ENCODE assay signal across 11 cellular contexts in the genomic region with DNA sequence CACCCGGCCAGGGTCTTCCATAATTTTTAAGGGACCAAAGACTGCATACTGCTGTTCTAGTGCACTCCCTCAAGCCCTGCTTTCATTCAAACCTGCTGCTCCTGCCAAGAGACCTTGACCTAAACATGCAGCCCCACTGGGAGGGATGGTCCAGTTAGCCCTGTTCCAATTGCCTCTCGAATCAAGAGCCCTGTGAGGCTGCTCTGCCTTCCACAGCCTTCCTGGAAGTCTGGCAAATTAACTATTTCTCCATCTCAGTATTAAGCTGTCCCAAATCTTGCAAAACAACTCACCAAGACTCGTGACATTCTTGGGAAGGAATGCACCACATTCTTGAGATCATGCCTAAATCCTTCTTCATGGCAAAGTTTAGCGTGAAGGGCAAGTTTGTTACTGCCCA.
"Had no signal": no experiment of that assay in that cellular context is flagged by ENCODE, and none has a peak within 500 bp of the region (broad histone marks: within the 10 kb centered on the region; RNA-seq: fewer than 3 reads in every experiment).

No MANE protein-coding gene starts in this region.

- H3K4me3 ChIP-seq: coronary artery, heart left ventricle, neural progenitor cell, stomach had no signal

- ATAC-seq: heart left ventricle had no signal

- H3K36me3 Mint-ChIP-seq: neural progenitor cell had no signal

- H3K4me1 ChIP-seq: heart left ventricle, neural progenitor cell, parathyroid adenoma had no signal

- H3K4me3 Mint-ChIP-seq: neural progenitor cell had no signal

- H3K27me3 ChIP-seq: heart left ventricle, neural progenitor cell, stomach had no signal

- H3K27ac Mint-ChIP-seq: neural progenitor cell had no signal

- H3K9me3 Mint-ChIP-seq: neural progenitor cell had no signal

- DNase-seq: activated CD4-positive, alpha-beta T cell treated with anti-CD3 and anti-CD28 coated beads for 4 hours; activated naive CD4-positive, alpha-beta T cell treated with Interleukin-2 at 50 U/mL for 16 hours; erythroblast; heart left ventricle; midbrain; small intestine; stomach; T-helper 1 cell had no signal

- H3K27ac ChIP-seq: coronary artery, heart left ventricle, neural progenitor cell, parathyroid adenoma had no signal

- H3K36me3 ChIP-seq: heart left ventricle, neural progenitor cell, stomach had no signal
